ENCODE assay signal across 8 cellular contexts in the genomic region with DNA sequence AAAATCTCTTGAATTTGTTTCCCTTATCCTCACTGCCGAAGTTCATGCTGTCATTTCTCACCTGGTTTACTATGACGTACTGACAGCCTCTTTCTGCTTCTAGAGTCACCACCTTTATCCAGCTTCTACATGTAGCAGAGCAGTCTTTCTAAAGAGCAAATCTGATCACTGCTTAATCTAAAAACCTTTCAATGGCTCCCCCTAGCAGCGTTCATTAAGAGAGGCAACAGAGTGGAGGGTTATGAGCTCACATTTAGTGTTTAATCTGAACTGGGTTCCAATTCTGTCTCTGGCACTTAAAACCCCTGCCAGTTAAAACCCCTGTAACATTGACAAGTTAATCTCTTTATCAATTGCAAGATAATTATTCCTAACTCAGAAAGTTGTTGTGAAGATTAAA. TPM values are rescaled to one million over a fixed set of nuclear protein-coding genes. Genes with fewer than 3 reads are reported as not detected.
DNase-seq lines count a peak whose midpoint lies in the region; ATAC-seq and TF ChIP-seq lines count a peak whose summit lies in the region.

No MANE protein-coding gene starts in this region.

- peak; percentile 34 for ATAC-seq in CD4-positive, alpha-beta T cell (ENCODE audit: poor library complexity)
- ATAC-seq in GM18868 (IDR thresholded peaks at IDR 0.05; ENCODE audit: unreplicated experiment): peak; percentile 34
- no peak for ATAC-seq in upper lobe of left lung (ENCODE audit: low FRiP score in 2 of 2)
- no peak for ATAC-seq in GM21737 (IDR thresholded peaks at IDR 0.05; ENCODE audit: unreplicated experiment)

- H3K4me1 Mint-ChIP-seq in CD4-positive, alpha-beta T cell (ENCODE audit: low read depth): peaks cover 54% of the 10 kb centered on the region

- H3K27ac Mint-ChIP-seq in CD4-positive, alpha-beta T cell: peak overlapping the region; percentile 40

- H3K9ac ChIP-seq in OCI-LY1 (ENCODE audit: low read length): no peak overlapping the region

- TF ChIP-seq CTCF in CD4-positive, alpha-beta T cell (IDR thresholded peaks at IDR 0.05): peak; percentile 61
- TF ChIP-seq CTCF in OCI-LY1 (IDR thresholded peaks at IDR 0.05; ENCODE audit: low read length) (peak; percentile 37; the same call in 1 of the 2 replicates), upper lobe of left lung (IDR thresholded peaks at IDR 0.05) (peak in 3 of 6 experiments; percentile 8 to 30 (median 17)), lower leg skin (IDR thresholded peaks at IDR 0.05) (no peak)

- peaks cover 60% of the 10 kb centered on the region for H3K79me2 ChIP-seq in OCI-LY1 (ENCODE audit: insufficient read depth, low read length)

- no peaks in the 10 kb centered on the region for H3K9me3 Mint-ChIP-seq in CD4-positive, alpha-beta T cell

- peak overlapping the region; percentile 73 for H3K4me3 Mint-ChIP-seq in CD4-positive, alpha-beta T cell

- H3K36me3 ChIP-seq in OCI-LY1 (ENCODE audit: insufficient read depth, low read length): no peaks in the 10 kb centered on the region
- no peaks in the 10 kb centered on the region for H3K36me3 ChIP-seq in upper lobe of left lung

- H3K27me3 Mint-ChIP-seq in CD4-positive, alpha-beta T cell: no peaks in the 10 kb centered on the region

- WGBS in upper lobe of left lung, 2 donors: 45 to 54% methylated on average over 3 of the region's 3 CpGs
- 40 to 52% methylated on average over 3 of the region's 3 CpGs for WGBS in lower leg skin, 2 donors

- H3K4me1 ChIP-seq in OCI-LY1 (ENCODE audit: insufficient read depth, low read length, severe bottlenecking): peaks cover 16% of the 10 kb centered on the region
- peaks cover 18 to 32% (median 24%) of the 10 kb centered on the region in 4 donors for H3K4me1 ChIP-seq in upper lobe of left lung

- H3K4me3 ChIP-seq in OCI-LY1 (ENCODE audit: low read depth, low read length, poor library complexity, severe bottlenecking) (no peak overlapping the region), upper lobe of left lung (no peak overlapping the region), lower leg skin (ENCODE audit: low read depth, poor library complexity, severe bottlenecking) (no peak overlapping the region)

- H3K27me3 ChIP-seq in CD4-positive, alpha-beta T cell (ENCODE audit: control insufficient read depth, insufficient read depth, low read length): no peaks in the 10 kb centered on the region
- no peaks in the 10 kb centered on the region for H3K27me3 ChIP-seq in OCI-LY1 (ENCODE audit: insufficient read depth, low read length)
- no peaks in the 10 kb centered on the region for H3K27me3 ChIP-seq in upper lobe of left lung

- H3F3A ChIP-seq in OCI-LY1 (ENCODE audit: insufficient read depth, low read length): no peaks in the 10 kb centered on the region

- TF ChIP-seq POLR2A in upper lobe of left lung (IDR thresholded peaks at IDR 0.05) (no peak), lower leg skin (IDR thresholded peaks at IDR 0.05) (no peak)

- CTCF ChIA-PET in CD4-positive, alpha-beta T cell (lab: Charles Lee): interaction anchor here (0.6 to 1.3 kb wide), 16 partner anchors 15 to 548 kb away, joined by 3 to 8 read pairs (median 3); no protein-coding TSS in a partner anchor

- no peak overlapping the region for H2AFZ ChIP-seq in OCI-LY1 (ENCODE audit: low read length)

- DNase-seq in CD4-positive, alpha-beta T cell: peak in 2 of 10 experiments; percentile 10 to 19
- DNase-seq in dermis microvascular lymphatic vessel endothelial cell (ENCODE audit: low read depth in 2 of 2) (peak; percentile 17 to 35), upper lobe of left lung (no peak), mucosa of gallbladder (ENCODE audit: low spot score) (no peak), lower leg skin (ENCODE audit: low spot score in 2 of 2) (no peak)

- no peak overlapping the region for H3K27ac ChIP-seq in CD4-positive, alpha-beta T cell (ENCODE audit: low read depth, low read length)
- no peak overlapping the region for H3K27ac ChIP-seq in OCI-LY1 (ENCODE audit: low read depth, low read length, poor library complexity, severe bottlenecking)
- no peak overlapping the region for H3K27ac ChIP-seq in upper lobe of left lung

- POLR2A ChIA-PET in CD4-positive, alpha-beta T cell (lab: Charles Lee): interaction anchor here (1.1 kb wide), 1 partner anchor 243 kb away, joined by 5 read pairs; no protein-coding TSS in a partner anchor

- H3K36me3 Mint-ChIP-seq in CD4-positive, alpha-beta T cell (ENCODE audit: low read depth): peaks cover 7% of the 10 kb centered on the region

- no peaks in the 10 kb centered on the region for H3K9me2 ChIP-seq in OCI-LY1 (ENCODE audit: low read depth, low read length)

- intact Hi-C loops in CD4-positive, alpha-beta T cell (cut with DNase I, micrococcal nuclease): loop anchor here (2.0 to 10.0 kb wide), 10 partner anchors 240 to 1740 kb away; a partner anchor contains a TSS
- intact Hi-C loops in lower leg skin (cut with DNase I; ENCODE audit: low total_unique reads): no loop called here

- no peaks in the 10 kb centered on the region for H3K9me3 ChIP-seq in CD4-positive, alpha-beta T cell (ENCODE audit: control insufficient read depth, low read length)
- H3K9me3 ChIP-seq in OCI-LY1 (ENCODE audit: low read length) (no peaks in the 10 kb centered on the region), upper lobe of left lung (no peaks in the 10 kb centered on the region)

- no peaks in the 10 kb centered on the region for H4K20me1 ChIP-seq in OCI-LY1 (ENCODE audit: insufficient read depth, low read length)

- H3K4me2 ChIP-seq in OCI-LY1 (ENCODE audit: low read length): no peak overlapping the region

- TF ChIP-seq EP300 in upper lobe of left lung (IDR thresholded peaks at IDR 0.05): no peak

RNA-seq across cellular contexts. Expression of a gene that starts 4.4 kb away (rescaled TPM):
- total RNA-seq in CD4-positive, alpha-beta T cell: 10 to 100 TPM; 64.1 to 72.3 TPM
- total RNA-seq in dermis microvascular lymphatic vessel endothelial cell (39.9 and 52.3 TPM in 2 replicates), upper lobe of left lung (10 to 100 TPM; 59.4 to 93.2 (median 79.4) TPM), mucosa of gallbladder (72.1 TPM), lower leg skin (10 to 100 TPM; 41.1 to 48.3 (median 45.5) TPM)

Comparison
In these comparisons a context has a peak if more than half of its experiments do, and no peak if none do; other contexts are left out.
1. ATAC-seq: peak in CD4-positive, alpha-beta T cell (single experiment) and GM18868 (single experiment); none in upper lobe of left lung (0 of 2) and GM21737 (single experiment).
2. DNase-seq: peak in dermis microvascular lymphatic vessel endothelial cell (2 of 2); none in upper lobe of left lung (0 of 2), mucosa of gallbladder (single experiment) and lower leg skin (0 of 2).
3. CTCF ChIP-seq: peak in CD4-positive, alpha-beta T cell (single experiment) and OCI-LY1 (single experiment); none in lower leg skin (0 of 3).